Comparison of ENCODE assay signal across 21 cellular contexts in genomic region chr1:229891227-229891626, GRCh38.
"Had no signal": no experiment of that assay in that cellular context is flagged by ENCODE, and none has a peak within 500 bp of the region (broad histone marks: within the 10 kb centered on the region; RNA-seq: fewer than 3 reads in every experiment).

No MANE protein-coding gene starts in this region.

- H3K27me3 ChIP-seq: colonic mucosa, gastroesophageal sphincter, heart left ventricle had no signal

- H3K4me1 Mint-ChIP-seq: endodermal cell, mesothelial cell of epicardium, naive B cell had no signal

- H3K4me1 ChIP-seq: colonic mucosa, left lung, lower lobe of right lung had no signal

- H3K36me3 ChIP-seq: colonic mucosa, gastroesophageal sphincter, heart left ventricle, left lung, lower lobe of right lung had no signal

- H3K9me3 Mint-ChIP-seq: dendritic cell treated with granulocyte-macrophage colony-stimulating factor and Interleukin-4, amounts not matched to agents 40 ng/mL and 50 ng/mL, for 4 days; effector memory CD8-positive, alpha-beta T cell; endodermal cell had no signal

- DNase-seq: colonic mucosa; cortex of kidney; effector CD8-positive, alpha-beta T cell; effector memory CD8-positive, alpha-beta T cell; endodermal cell; erythroblast; foreskin keratinocyte; heart left ventricle; hippocampal formation; left cardiac atrium; left lung; left ventricle myocardium superior; lower lobe of right lung; mesenchymal stem cell; mucosa of descending colon; naive B cell had no signal

- H3K36me3 Mint-ChIP-seq: mesothelial cell of epicardium, naive B cell had no signal

- H3K4me3 ChIP-seq: colonic mucosa, gastroesophageal sphincter, heart left ventricle, left lung, lower lobe of right lung, mucosa of descending colon had no signal

- ATAC-seq: effector memory CD8-positive, alpha-beta T cell; esophagus mucosa; foreskin keratinocyte; gastroesophageal sphincter; heart left ventricle; left cardiac atrium; left lung; left ventricle myocardium superior; lower lobe of right lung; mucosa of descending colon had no signal

- H3K4me3 Mint-ChIP-seq: dendritic cell treated with granulocyte-macrophage colony-stimulating factor and Interleukin-4, amounts not matched to agents 40 ng/mL and 50 ng/mL, for 4 days; effector memory CD8-positive, alpha-beta T cell; endodermal cell; mesothelial cell of epicardium; naive B cell had no signal

- H3K27ac Mint-ChIP-seq: dendritic cell treated with granulocyte-macrophage colony-stimulating factor and Interleukin-4, amounts not matched to agents 40 ng/mL and 50 ng/mL, for 4 days; effector memory CD8-positive, alpha-beta T cell; endodermal cell; mesothelial cell of epicardium; naive B cell had no signal

- H3K27ac ChIP-seq: colonic mucosa, epithelial cell of prostate, foreskin keratinocyte, gastroesophageal sphincter, heart left ventricle, left lung, lower lobe of right lung had no signal

- H3K9me3 ChIP-seq: colonic mucosa, gastroesophageal sphincter, left lung, lower lobe of right lung, mucosa of descending colon had no signal
